Comparison of ENCODE assay signal across 1 cellular context in genomic region chr3:58008140-58009025, GRCh38.
TF ChIP-seq lines count a peak whose summit lies in the region.

Gene FLNB, plus strand, starts transcription at chr3:58008422. Its CDS starts 143 bp downstream, at chr3:58008565.

TF ChIP-seq in K562, 482 proteins besides CTCF, POLR2A, EP300 and RAD21 (continued from another document and continues in another):
- no peak for TF ChIP-seq PRDM10 (IDR thresholded peaks at IDR 0.05; ENCODE audit: partially characterized antibody)
- TF ChIP-seq E2F5 (CRISPR knock-in tag; IDR thresholded peaks at IDR 0.05), result peak; percentile 64; the same call in 1 of the 2 replicates
- no peak for TF ChIP-seq NFXL1 (CRISPR knock-in tag; IDR thresholded peaks at IDR 0.05)
- TF ChIP-seq GTF2B (IDR thresholded peaks at IDR 0.05; ENCODE audit: extremely low read depth, insufficient read length), result no peak
- peak; percentile 24; the same call in 1 of the 2 replicates for TF ChIP-seq USF1 (CRISPR knock-in tag; IDR thresholded peaks at IDR 0.05)
- TF ChIP-seq FOXK1 (CRISPR knock-in tag; IDR thresholded peaks at IDR 0.05; ENCODE audit: borderline replicate concordance), result 0 out of 2 replicates have a peak, but pooled peaks have one; percentile 55
- TF ChIP-seq ZNF41 (CRISPR knock-in tag; conservative IDR thresholded peaks at IDR 0.05), result no peak
- TF ChIP-seq BRF1 (IDR thresholded peaks at IDR 0.05; ENCODE audit: borderline replicate concordance, extremely low read depth, insufficient read length), result no peak
- no peak for TF ChIP-seq NFE2 (IDR thresholded peaks at IDR 0.05; ENCODE audit: low read depth)
- TF ChIP-seq YY1 (IDR thresholded peaks at IDR 0.05; ENCODE audit: borderline replicate concordance in 1 of 3, control insufficient read depth in 1 of 3, extremely low read depth in 1 of 3, insufficient read depth in 3 of 3, insufficient read length in 1 of 3, insufficient replicate concordance in 2 of 3, low read depth in 1 of 3, low read length in 2 of 3), result peak in 1 of 3 experiments; percentile 8
- TF ChIP-seq TEAD1 (CRISPR knock-in tag; IDR thresholded peaks at IDR 0.05), result peak in 1 of 2 experiments; percentile 61; a peak in 1 of 4 replicates
- TF ChIP-seq SMARCA5 (IDR thresholded peaks at IDR 0.05), result no peak
- no peak for TF ChIP-seq SIN3B (IDR thresholded peaks at IDR 0.05; ENCODE audit: low read depth)
- peak; percentile 16; the same call in 1 of the 2 replicates for TF ChIP-seq FOSL1 (tag; conservative IDR thresholded peaks at IDR 0.05)
- TF ChIP-seq ARID2 (IDR thresholded peaks at IDR 0.05), result no peak
- TF ChIP-seq ZBTB12 (CRISPR knock-in tag; IDR thresholded peaks at IDR 0.05), result no peak
- no peak for TF ChIP-seq JUN (IDR thresholded peaks at IDR 0.05; ENCODE audit: borderline replicate concordance, low read depth, low read length)
- no peak for TF ChIP-seq JUN (CRISPR knock-in tag; IDR thresholded peaks at IDR 0.05; ENCODE audit: borderline replicate concordance)
- no peak for TF ChIP-seq HMBOX1 (IDR thresholded peaks at IDR 0.05)
- TF ChIP-seq PURB (CRISPR knock-in tag; IDR thresholded peaks at IDR 0.05; ENCODE audit: low read depth), result no peak
- TF ChIP-seq ZNF354B (CRISPR knock-in tag; IDR thresholded peaks at IDR 0.05), result no peak
- TF ChIP-seq FOXP4 (CRISPR knock-in tag; IDR thresholded peaks at IDR 0.05; ENCODE audit: borderline replicate concordance), result no peak
- no peak for TF ChIP-seq BRD9 (IDR thresholded peaks at IDR 0.05; ENCODE audit: low read depth, partially characterized antibody)
- TF ChIP-seq THAP12 (CRISPR knock-in tag; IDR thresholded peaks at IDR 0.05), result no peak
- no peak for TF ChIP-seq CBFA2T3 (IDR thresholded peaks at IDR 0.05)
- TF ChIP-seq TSC22D4 (tag; IDR thresholded peaks at IDR 0.05), result no peak
- TF ChIP-seq STAT6 (CRISPR knock-in tag; IDR thresholded peaks at IDR 0.05), result no peak
- TF ChIP-seq SREBF1 (IDR thresholded peaks at IDR 0.05; ENCODE audit: borderline replicate concordance, low read depth, low read length), result no peak
- no peak for TF ChIP-seq OTX1 (CRISPR knock-in tag; IDR thresholded peaks at IDR 0.05)
- peak; percentile 32; the same call in 1 of the 2 replicates for TF ChIP-seq TFAP4 (CRISPR knock-in tag; IDR thresholded peaks at IDR 0.05; ENCODE audit: borderline replicate concordance)
- TF ChIP-seq PHF20 (IDR thresholded peaks at IDR 0.05; ENCODE audit: partially characterized antibody), result no peak
- TF ChIP-seq KDM5B (IDR thresholded peaks at IDR 0.05; ENCODE audit: insufficient replicate concordance, low read depth, low read length), result peak; percentile 91
- TF ChIP-seq POLR2B (IDR thresholded peaks at IDR 0.05; ENCODE audit: low read depth, partially characterized antibody), result peak; percentile 47
- TF ChIP-seq ZNF253 (CRISPR knock-in tag; conservative IDR thresholded peaks at IDR 0.05), result no peak
- no peak for TF ChIP-seq XRCC3 (IDR thresholded peaks at IDR 0.05)
- no peak for TF ChIP-seq STAT5B (CRISPR knock-in tag; IDR thresholded peaks at IDR 0.05)
- TF ChIP-seq SP2 (IDR thresholded peaks at IDR 0.05; ENCODE audit: extremely low read depth, low read depth, low read length, poor library complexity, severe bottlenecking), result no peak
- no peak for TF ChIP-seq BACH1 (tag; IDR thresholded peaks at IDR 0.05)
